Comparison of ENCODE assay signal across 13 cellular contexts in the genomic region with DNA sequence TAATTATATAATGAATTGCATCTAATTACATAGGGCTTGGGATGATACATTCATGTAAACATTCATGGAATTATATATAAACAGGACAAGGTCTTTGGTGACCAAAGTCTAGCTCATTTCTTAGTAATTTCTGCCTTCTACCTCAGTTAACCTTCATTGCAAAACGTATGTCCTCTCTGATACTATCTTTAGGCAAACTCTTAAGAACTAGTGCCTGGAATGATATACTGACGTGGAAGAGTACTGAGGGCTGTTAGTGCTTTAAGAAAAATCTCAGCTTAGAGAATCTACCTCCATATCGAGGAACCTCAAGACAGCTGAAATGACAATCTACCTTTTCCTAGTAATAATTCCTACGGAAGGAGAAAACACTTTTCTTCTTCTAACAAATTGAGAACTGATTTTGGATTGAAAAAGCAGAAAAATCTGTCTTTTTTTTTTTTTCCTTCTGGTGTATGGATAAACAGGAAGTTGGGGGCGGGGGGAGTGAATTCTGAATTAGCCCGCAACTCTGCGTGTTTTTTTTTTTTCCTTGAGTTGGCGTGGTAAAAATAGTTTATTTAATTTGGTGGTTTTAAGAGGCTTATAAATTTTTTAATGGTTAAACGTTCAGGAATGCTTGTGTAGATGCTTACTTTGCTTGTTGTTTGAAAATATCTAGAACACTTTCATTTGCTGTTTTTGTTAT. TPM values are rescaled to one million over a fixed set of nuclear protein-coding genes. Genes with fewer than 3 reads are reported as not detected.
DNase-seq lines count a peak whose midpoint lies in the region; ATAC-seq, FAIRE-seq and TF ChIP-seq lines count a peak whose summit lies in the region.
"Had no signal": no experiment of that assay in that cellular context is flagged by ENCODE, and none has a peak within 500 bp of the region (broad histone marks: within the 10 kb centered on the region; RNA-seq: fewer than 3 reads in every experiment).

No MANE protein-coding gene starts in this region.

- H3K27ac ChIP-seq in A549 = no peak overlapping the region
- H3K27ac ChIP-seq in suprapubic skin = no peak overlapping the region
- peak overlapping the region in 2 of 5 donors; percentile 23 to 75 for H3K27ac ChIP-seq in adrenal gland
- H3K27ac ChIP-seq: testis had no signal

- H3K4me3 Mint-ChIP-seq in HFFc6 (peak overlapping the region; percentile 69), nephron (peak overlapping the region in 1 of 3 experiments; percentile 21)
- H3K4me3 Mint-ChIP-seq: activated naive CD8-positive, alpha-beta T cell treated with anti-CD3 and anti-CD28 coated beads, Interleukin-2, amount 50 U/mL, for 24 hours; WTC11 had no signal

- 80% methylated on average over 9 of the region's 9 CpGs for WGBS in A549 (ENCODE audit: missing lambda C conversion rate)
- 32% methylated on average over 9 of the region's 9 CpGs for WGBS in suprapubic skin
- 40 to 52% (median 47%) methylated on average over 9 of the region's 9 CpGs for WGBS in adrenal gland, 4 donors

- H3K36me3 ChIP-seq in suprapubic skin = no peaks in the 10 kb centered on the region
- H3K36me3 ChIP-seq in adrenal gland (replicated peaks in 1 of 2) = no peaks in the 10 kb centered on the region

- peak overlapping the region; percentile 54 for H3K27ac Mint-ChIP-seq in HFFc6
- H3K27ac Mint-ChIP-seq in nephron = peak overlapping the region; percentile 50 to 72 (median 54)
- H3K27ac Mint-ChIP-seq: activated naive CD8-positive, alpha-beta T cell treated with anti-CD3 and anti-CD28 coated beads, Interleukin-2, amount 50 U/mL, for 24 hours; WTC11 had no signal

- no peak overlapping the region for H3K4me3 ChIP-seq in A549
- H3K4me3 ChIP-seq in cardiac fibroblast (replicated peaks in 1 of 2; ENCODE audit: low read depth in 2 of 2, low read length in 2 of 2) = peak overlapping the region in 1 of 2 donors; percentile 5
- H3K4me3 ChIP-seq in suprapubic skin = no peak overlapping the region
- no peak overlapping the region for H3K4me3 ChIP-seq in adrenal gland
- H3K4me3 ChIP-seq: testis had no signal

- H3K4me1 Mint-ChIP-seq in HFFc6 (ENCODE audit: low read depth) (peaks cover 56% of the 10 kb centered on the region), nephron (peaks cover 33% of the 10 kb centered on the region)

- DNase-seq in A549 (ENCODE audit: low read depth in 1 of 2, low spot score in 1 of 2) (no peak), HFFc6 (no peak), cardiac fibroblast (ENCODE audit: low read depth in 2 of 2) (peak; percentile 38 to 78), suprapubic skin (ENCODE audit: low spot score in 2 of 2) (no peak), NCI-H1436 (lab: John Stamatoyannopoulos, UW) (no peak), adrenal gland (no peak), cortex of kidney (lab: John Stamatoyannopoulos, UW) (no peak)
- DNase-seq: activated naive CD8-positive, alpha-beta T cell treated with anti-CD3 and anti-CD28 coated beads, Interleukin-2, amount 50 U/mL, for 24 hours; activated T-cell treated with anti-CD3 and anti-CD28 coated beads for 4 hours; DMS 273 treated with DMSO at 0.1 percent for 48 hours had no signal

- H3K4me2 ChIP-seq in A549 = no peak overlapping the region

- CTCF ChIA-PET in A549 (lab: Yijun Ruan, JAX) = interaction anchor here (0.6 to 1.1 kb wide), 4 partner anchors 10 to 1374 kb away, joined by 3 to 4 read pairs (median 3); no protein-coding TSS in a partner anchor

- H3K27me3 Mint-ChIP-seq in HFFc6 (ENCODE audit: insufficient read depth) = no peaks in the 10 kb centered on the region; the same call in none of the 2 replicates
- H3K27me3 Mint-ChIP-seq in nephron (ENCODE audit: low read depth) = no peaks in the 10 kb centered on the region
- H3K27me3 Mint-ChIP-seq: activated naive CD8-positive, alpha-beta T cell treated with anti-CD3 and anti-CD28 coated beads, Interleukin-2, amount 50 U/mL, for 24 hours had no signal

- H3K9me3 ChIP-seq in A549 (no peaks in the 10 kb centered on the region), suprapubic skin (no peaks in the 10 kb centered on the region), adrenal gland (replicated peaks in 1 of 3) (no peaks in the 10 kb centered on the region)
- H3K9me3 ChIP-seq: testis had no signal

- ATAC-seq in A549 = no peak
- ATAC-seq: activated naive CD8-positive, alpha-beta T cell treated with anti-CD3 and anti-CD28 coated beads, Interleukin-2, amount 50 U/mL, for 24 hours; WTC11 had no signal

- POLR2A ChIA-PET in A549 (lab: Yijun Ruan, JAX) = interaction anchor here (1.2 kb wide), 1 partner anchor 43 kb away, joined by 8 read pairs; a partner anchor contains a TSS

- H3K27me3 ChIP-seq in suprapubic skin (no peaks in the 10 kb centered on the region), adrenal gland (no peaks in the 10 kb centered on the region)
- H3K27me3 ChIP-seq: testis had no signal

- H3K36me3 Mint-ChIP-seq in HFFc6 (ENCODE audit: low read depth) (no peaks in the 10 kb centered on the region), nephron (ENCODE audit: low read depth) (peaks cover 15% of the 10 kb centered on the region)
- H3K36me3 Mint-ChIP-seq: WTC11 had no signal

- no peaks in the 10 kb centered on the region for H3K9me3 Mint-ChIP-seq in HFFc6
- H3K9me3 Mint-ChIP-seq in nephron = no peaks in the 10 kb centered on the region
- H3K9me3 Mint-ChIP-seq: activated naive CD8-positive, alpha-beta T cell treated with anti-CD3 and anti-CD28 coated beads, Interleukin-2, amount 50 U/mL, for 24 hours; WTC11 had no signal

- FAIRE-seq in A549 (lab: Jason Lieb, UNC) = peak; percentile 56

- TF ChIP-seq EP300 in A549 (IDR thresholded peaks at IDR 0.05) = no peak
- TF ChIP-seq EP300 in suprapubic skin (IDR thresholded peaks at IDR 0.05) = no peak

- intact Hi-C loops in adrenal gland (cut with DNase I) = no loop called here

- no peak for TF ChIP-seq RAD21 in A549 (conservative IDR thresholded peaks at IDR 0.05 in 1 of 2, IDR thresholded peaks at IDR 0.05 in 1 of 2)

- H3K4me1 ChIP-seq in A549 (peaks cover 17% of the 10 kb centered on the region), suprapubic skin (peaks cover 25% of the 10 kb centered on the region), adrenal gland (replicated peaks in 1 of 2) (peaks cover 7 to 36% of the 10 kb centered on the region in 2 donors)
- H3K4me1 ChIP-seq: testis had no signal

- TF ChIP-seq POLR2A in A549 (IDR thresholded peaks at IDR 0.05; ENCODE audit: low read length) = no peak
- no peak for TF ChIP-seq POLR2A in suprapubic skin (IDR thresholded peaks at IDR 0.05)
- TF ChIP-seq POLR2A in adrenal gland (IDR thresholded peaks at IDR 0.05) = no peak

- TF ChIP-seq CTCF in A549 (IDR thresholded peaks at IDR 0.05) = no peak
- no peak for TF ChIP-seq CTCF in HFFc6 (IDR thresholded peaks at IDR 0.05)
- no peak for TF ChIP-seq CTCF in cardiac fibroblast (IDR thresholded peaks at IDR 0.05; ENCODE audit: low read depth, low read length)
- no peak for TF ChIP-seq CTCF in nephron (IDR thresholded peaks at IDR 0.05; ENCODE audit: unreplicated experiment in 3 of 3)
- TF ChIP-seq CTCF in suprapubic skin (IDR thresholded peaks at IDR 0.05) = no peak
- TF ChIP-seq CTCF in adrenal gland (IDR thresholded peaks at IDR 0.05) = no peak

TF ChIP-seq in A549, 52 proteins besides CTCF, POLR2A, EP300 and RAD21 (continues in another document):
- no peak for TF ChIP-seq NFE2L2 (conservative IDR thresholded peaks at IDR 0.05; ENCODE audit: low read length)
- no peak for TF ChIP-seq MYC (IDR thresholded peaks at IDR 0.05; ENCODE audit: borderline replicate concordance, low read length)
- no peak for TF ChIP-seq FOXS1 (CRISPR knock-in tag; IDR thresholded peaks at IDR 0.05)
- TF ChIP-seq, protein P1, sequence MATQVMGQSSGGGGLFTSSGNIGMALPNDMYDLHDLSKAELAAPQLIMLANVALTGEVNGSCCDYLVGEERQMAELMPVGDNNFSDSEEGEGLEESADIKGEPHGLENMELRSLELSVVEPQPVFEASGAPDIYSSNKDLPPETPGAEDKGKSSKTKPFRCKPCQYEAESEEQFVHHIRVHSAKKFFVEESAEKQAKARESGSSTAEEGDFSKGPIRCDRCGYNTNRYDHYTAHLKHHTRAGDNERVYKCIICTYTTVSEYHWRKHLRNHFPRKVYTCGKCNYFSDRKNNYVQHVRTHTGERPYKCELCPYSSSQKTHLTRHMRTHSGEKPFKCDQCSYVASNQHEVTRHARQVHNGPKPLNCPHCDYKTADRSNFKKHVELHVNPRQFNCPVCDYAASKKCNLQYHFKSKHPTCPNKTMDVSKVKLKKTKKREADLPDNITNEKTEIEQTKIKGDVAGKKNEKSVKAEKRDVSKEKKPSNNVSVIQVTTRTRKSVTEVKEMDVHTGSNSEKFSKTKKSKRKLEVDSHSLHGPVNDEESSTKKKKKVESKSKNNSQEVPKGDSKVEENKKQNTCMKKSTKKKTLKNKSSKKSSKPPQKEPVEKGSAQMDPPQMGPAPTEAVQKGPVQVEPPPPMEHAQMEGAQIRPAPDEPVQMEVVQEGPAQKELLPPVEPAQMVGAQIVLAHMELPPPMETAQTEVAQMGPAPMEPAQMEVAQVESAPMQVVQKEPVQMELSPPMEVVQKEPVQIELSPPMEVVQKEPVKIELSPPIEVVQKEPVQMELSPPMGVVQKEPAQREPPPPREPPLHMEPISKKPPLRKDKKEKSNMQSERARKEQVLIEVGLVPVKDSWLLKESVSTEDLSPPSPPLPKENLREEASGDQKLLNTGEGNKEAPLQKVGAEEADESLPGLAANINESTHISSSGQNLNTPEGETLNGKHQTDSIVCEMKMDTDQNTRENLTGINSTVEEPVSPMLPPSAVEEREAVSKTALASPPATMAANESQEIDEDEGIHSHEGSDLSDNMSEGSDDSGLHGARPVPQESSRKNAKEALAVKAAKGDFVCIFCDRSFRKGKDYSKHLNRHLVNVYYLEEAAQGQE (IDR thresholded peaks at IDR 0.05) = no peak
- no peak for TF ChIP-seq FOSL2 (IDR thresholded peaks at IDR 0.05)
- no peak for TF ChIP-seq FOSL2 (CRISPR knock-in tag; IDR thresholded peaks at IDR 0.05)
- TF ChIP-seq ZFP36 (IDR thresholded peaks at IDR 0.05; ENCODE audit: borderline replicate concordance, partially characterized antibody) = no peak
- TF ChIP-seq NR3C1 (IDR thresholded peaks at IDR 0.05) = no peak
- TF ChIP-seq ESRRA (IDR thresholded peaks at IDR 0.05; ENCODE audit: borderline replicate concordance, low read length) = no peak

RNA-seq across cellular contexts. Expression of a gene that starts 43.2 kb away (rescaled TPM):
- polyA plus RNA-seq in A549 (2011; rRNA removed) (30.8 and 31.9 TPM in 2 replicates), A549 (2017; fragmentation: RNase III; extraction: RNeasy Plus Mini Kit Qiagen cat#74134 plus additional on column Dnase treatment) (22.3 to 27.4 TPM (median 24.5 TPM) in 3 replicates), adrenal gland (1 to 10 TPM; 1.7 to 8.1 (median 7.7) TPM)
- polyA plus RNA-seq in A549 (2012; cell fraction: cytosol; rRNA removed) = 7.7 and 10.3 TPM in 2 replicates
- polyA plus RNA-seq in A549 (2012; cell fraction: nucleus; rRNA removed) = 4.9 and 10.2 TPM in 2 replicates
- polyA minus RNA-seq in A549 (2011; rRNA and poly(A)+ RNA removed) = 68.1 and 68.7 TPM in 2 replicates
- total RNA-seq in HFFc6 (2021; fragmentation: NEBNext Ultra II Directional; extraction: Animal tissue kit (Norgen Biotek cat#: 25700)) = 1 to 10 TPM in 4 of 6 experiments, not detected in 2; 1.6 to 2.4 (median 1.8) TPM
- total RNA-seq in suprapubic skin (1 to 10 TPM; 1.3 to 3.9 (median 1.5) TPM), adrenal gland (10 to 100 TPM in 5 of 8 donors, 1 to 10 TPM in 3; 4.3 to 23.3 (median 11.0) TPM)
- total RNA-seq: WTC11 had no signal

Comparison
In these comparisons a context has a peak if more than half of its experiments do, and no peak if none do; other contexts are left out.
1. DNase-seq: peak in cardiac fibroblast (2 of 2); none in A549 (0 of 2), HFFc6 (single experiment), suprapubic skin (0 of 2), NCI-H1436 (single experiment), adrenal gland (0 of 7) and cortex of kidney (single experiment).